In the genomic region with DNA sequence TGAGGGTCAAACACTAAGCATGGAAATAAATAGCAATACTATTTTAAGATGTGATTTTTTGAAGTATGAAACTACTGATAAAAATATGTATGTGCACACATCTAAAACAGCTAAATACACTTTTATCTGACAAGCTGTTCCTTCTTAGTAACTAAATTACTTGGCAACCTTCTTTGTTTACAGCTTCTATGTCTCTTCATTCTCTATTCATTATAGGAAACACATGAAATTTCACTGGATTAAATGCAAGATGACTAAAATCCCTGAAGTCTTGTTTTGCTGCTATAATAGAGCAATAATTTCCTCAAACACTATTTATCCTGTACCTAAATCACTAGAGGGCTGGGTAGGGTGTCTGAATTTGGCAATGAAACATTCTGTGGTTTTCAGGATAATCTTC, we compare ENCODE assay signal across 12 cellular contexts.
"Had no signal": no experiment of that assay in that cellular context is flagged by ENCODE, and none has a peak within 500 bp of the region (broad histone marks: within the 10 kb centered on the region; RNA-seq: fewer than 3 reads in every experiment).

No MANE protein-coding gene starts in this region.

- H3K4me3 Mint-ChIP-seq: activated CD8-positive, alpha-beta T cell treated with anti-CD3 and anti-CD28 coated beads for 36 hours; stimulated activated memory B cell treated with anti-CD40 and anti-IgM and Interleukin-4, amounts not matched to agents 10 μg/mL and 1 μg/mL and 100 μg/mL, for 72 hours had no signal

- H3K4me2 ChIP-seq: smooth muscle cell had no signal

- H3K27me3 ChIP-seq: adrenal gland, body of pancreas, tibial nerve had no signal

- DNase-seq: activated CD4-positive, alpha-beta T cell treated with anti-CD3 and anti-CD28 coated beads for 1 hour; activated CD8-positive, alpha-beta memory T cell treated with anti-CD3 and anti-CD28 coated beads, Interleukin-2, amount 50 U/mL, for 4 hours; activated CD8-positive, alpha-beta T cell treated with anti-CD3 and anti-CD28 coated beads for 36 hours; adrenal gland; body of pancreas; erythroblast; islet precursor cell; left ventricle myocardium superior; right cardiac atrium had no signal

- H3K36me3 ChIP-seq: adrenal gland had no signal

- H3K27ac Mint-ChIP-seq: stimulated activated memory B cell treated with anti-CD40 and anti-IgM and Interleukin-4, amounts not matched to agents 10 μg/mL and 1 μg/mL and 100 μg/mL, for 72 hours had no signal

- ATAC-seq: activated CD8-positive, alpha-beta T cell treated with anti-CD3 and anti-CD28 coated beads for 36 hours; right cardiac atrium; stimulated activated memory B cell treated with anti-CD40 and anti-IgM and Interleukin-4, amounts not matched to agents 10 μg/mL and 1 μg/mL and 100 μg/mL, for 72 hours had no signal

- H3K27me3 Mint-ChIP-seq: activated CD8-positive, alpha-beta T cell treated with anti-CD3 and anti-CD28 coated beads for 36 hours; stimulated activated memory B cell treated with anti-CD40 and anti-IgM and Interleukin-4, amounts not matched to agents 10 μg/mL and 1 μg/mL and 100 μg/mL, for 72 hours had no signal

- H3K27ac ChIP-seq: adrenal gland, body of pancreas, tibial nerve had no signal

- H3K4me3 ChIP-seq: adrenal gland, body of pancreas, smooth muscle cell, tibial nerve had no signal
